14 cellular contexts compared by ENCODE assay signal in the genomic region with DNA sequence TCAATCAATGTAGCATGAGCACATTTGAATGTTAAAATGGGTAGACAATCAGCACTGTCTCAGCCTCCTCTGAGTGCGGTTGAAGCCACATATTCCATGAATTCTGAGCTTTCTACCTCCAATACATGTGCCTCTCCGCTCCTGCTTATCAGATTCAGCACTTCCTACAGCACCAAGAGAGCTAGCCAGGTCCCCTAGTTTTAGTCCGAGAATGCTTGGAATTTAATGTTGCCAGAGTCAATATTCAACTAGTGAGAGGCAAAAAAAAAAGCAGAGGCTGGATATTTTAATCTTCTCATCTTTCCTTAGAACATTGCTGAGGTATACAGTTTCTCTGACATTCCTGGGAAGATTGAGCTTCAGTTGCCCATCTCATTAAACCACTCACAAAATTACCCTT.
A peak's percentile ranks its signal among the peaks of the same experiment; 100 is the strongest.
DNase-seq lines count a peak whose midpoint lies in the region; ATAC-seq, FAIRE-seq and TF ChIP-seq lines count a peak whose summit lies in the region.
"Had no signal": no experiment of that assay in that cellular context is flagged by ENCODE, and none has a peak within 500 bp of the region (broad histone marks: within the 10 kb centered on the region; RNA-seq: fewer than 3 reads in every experiment).

No MANE protein-coding gene starts in this region.

- ATAC-seq in GM19452 (IDR thresholded peaks at IDR 0.05; ENCODE audit: unreplicated experiment) (no peak), GM21447 (IDR thresholded peaks at IDR 0.05; ENCODE audit: unreplicated experiment) (no peak)

- in situ Hi-C loops in GM13976 (cut with MboI; ENCODE audit: low sequenced_read_pairs, unreplicated experiment) = no loop called here

- TF ChIP-seq CTCF in GM13976 (IDR thresholded peaks at IDR 0.05; ENCODE audit: borderline replicate concordance, control extremely low read depth, extremely low read depth, insufficient read depth, missing control alignments) = no peak

- no peaks in the 10 kb centered on the region for H3K27me3 ChIP-seq in trophoblast cell (ENCODE audit: insufficient read depth, low read length)

- peak overlapping the region; percentile 79 for H3K27ac ChIP-seq in SK-N-MC
- peak overlapping the region; percentile 13 for H3K27ac ChIP-seq in trophoblast cell (ENCODE audit: low read depth, low read length)

- no peak overlapping the region for H3K23ac ChIP-seq in trophoblast cell (ENCODE audit: low read length)

- no peak overlapping the region for H2AK5ac ChIP-seq in trophoblast cell (ENCODE audit: low read length)

- no peak overlapping the region for H2BK5ac ChIP-seq in trophoblast cell (ENCODE audit: low read depth, low read length, poor library complexity)

- no peak overlapping the region for H2BK120ac ChIP-seq in trophoblast cell (ENCODE audit: insufficient read depth, low read length, poor library complexity)

- no peak overlapping the region for H3K4me2 ChIP-seq in trophoblast cell (ENCODE audit: low read length)

- peaks cover 0 to 5% of the 10 kb centered on the region in 2 experiments for H3K4me1 ChIP-seq in trophoblast cell (ENCODE audit: control insufficient read depth in 1 of 2, insufficient read depth in 2 of 2, low read length in 2 of 2)

- no CpG with 5 or more reads among the region's 3 CpGs for WGBS in trophoblast cell (ENCODE audit: extremely low coverage, insufficient coverage, insufficient read length)

- H4K12ac ChIP-seq in trophoblast cell (ENCODE audit: low read depth, low read length) = no peak overlapping the region

- no peak overlapping the region for H3K4ac ChIP-seq in trophoblast cell (ENCODE audit: low read depth, low read length)

- no peak overlapping the region for H3K14ac ChIP-seq in trophoblast cell (ENCODE audit: low read length)

- no peak overlapping the region for H4K91ac ChIP-seq in trophoblast cell (ENCODE audit: low read depth, low read length)

- H3K9me3 ChIP-seq in SK-N-MC (ENCODE audit: low read depth, low read length) = no peaks in the 10 kb centered on the region; the same call in 1 of the 2 replicates
- no peaks in the 10 kb centered on the region for H3K9me3 ChIP-seq in trophoblast cell (ENCODE audit: insufficient read depth, low read depth, low read length)

- peak; percentile 89 for FAIRE-seq in HTR-8/SVneo (lab: Jason Lieb, UNC)
- FAIRE-seq: A204.1 had no signal

- no peak overlapping the region for H2BK12ac ChIP-seq in trophoblast cell (ENCODE audit: low read length)

- H3K18ac ChIP-seq in trophoblast cell (ENCODE audit: low read length) = no peak overlapping the region

- peak; percentile 36 for DNase-seq in HTR-8/SVneo (ENCODE audit: insufficient read length, low spot score)
- DNase-seq in SK-N-MC (ENCODE audit: low read depth, low spot score) = no peak
- DNase-seq in left kidney (ENCODE audit: low read depth, low spot score) = peak; percentile 31
- no peak for DNase-seq in trophoblast cell
- DNase-seq in kidney glomerular epithelial cell (lab: John Stamatoyannopoulos, UW) = no peak
- no peak for DNase-seq in GM13976 (ENCODE audit: low spot score)
- DNase-seq: CD8-positive, alpha-beta memory T cell; DMS53; GF-D8; H7; KG1 had no signal

- no peak overlapping the region for H3K9ac ChIP-seq in SK-N-MC (ENCODE audit: insufficient read length)
- no peak overlapping the region for H3K9ac ChIP-seq in trophoblast cell (ENCODE audit: low read length)

- H3K79me2 ChIP-seq in trophoblast cell (ENCODE audit: control insufficient read depth, insufficient read depth, low read length, poor library complexity) = no peaks in the 10 kb centered on the region

- H3K36me3 ChIP-seq in SK-N-MC (ENCODE audit: insufficient read depth, low read length) (no peaks in the 10 kb centered on the region), trophoblast cell (ENCODE audit: control insufficient read depth in 1 of 2, insufficient read depth in 2 of 2, low read length in 2 of 2) (no peaks in the 10 kb centered on the region)

- H3K4me3 ChIP-seq in SK-N-MC (no peak overlapping the region), trophoblast cell (ENCODE audit: low read depth, low read length) (no peak overlapping the region)

- H2AFZ ChIP-seq in trophoblast cell (ENCODE audit: insufficient read depth, low read length, poor library complexity) = no peak overlapping the region

- H4K8ac ChIP-seq in trophoblast cell (ENCODE audit: low read depth, low read length) = no peak overlapping the region

- no peaks in the 10 kb centered on the region for H3K79me1 ChIP-seq in trophoblast cell (ENCODE audit: low read length)

Comparison
In these comparisons a context has a peak if more than half of its experiments do, and no peak if none do; other contexts are left out.
1. DNase-seq: peak in HTR-8/SVneo (single experiment) and left kidney (single experiment); none in SK-N-MC (single experiment), trophoblast cell (0 of 2), kidney glomerular epithelial cell (single experiment) and GM13976 (single experiment).